In the genomic region with DNA sequence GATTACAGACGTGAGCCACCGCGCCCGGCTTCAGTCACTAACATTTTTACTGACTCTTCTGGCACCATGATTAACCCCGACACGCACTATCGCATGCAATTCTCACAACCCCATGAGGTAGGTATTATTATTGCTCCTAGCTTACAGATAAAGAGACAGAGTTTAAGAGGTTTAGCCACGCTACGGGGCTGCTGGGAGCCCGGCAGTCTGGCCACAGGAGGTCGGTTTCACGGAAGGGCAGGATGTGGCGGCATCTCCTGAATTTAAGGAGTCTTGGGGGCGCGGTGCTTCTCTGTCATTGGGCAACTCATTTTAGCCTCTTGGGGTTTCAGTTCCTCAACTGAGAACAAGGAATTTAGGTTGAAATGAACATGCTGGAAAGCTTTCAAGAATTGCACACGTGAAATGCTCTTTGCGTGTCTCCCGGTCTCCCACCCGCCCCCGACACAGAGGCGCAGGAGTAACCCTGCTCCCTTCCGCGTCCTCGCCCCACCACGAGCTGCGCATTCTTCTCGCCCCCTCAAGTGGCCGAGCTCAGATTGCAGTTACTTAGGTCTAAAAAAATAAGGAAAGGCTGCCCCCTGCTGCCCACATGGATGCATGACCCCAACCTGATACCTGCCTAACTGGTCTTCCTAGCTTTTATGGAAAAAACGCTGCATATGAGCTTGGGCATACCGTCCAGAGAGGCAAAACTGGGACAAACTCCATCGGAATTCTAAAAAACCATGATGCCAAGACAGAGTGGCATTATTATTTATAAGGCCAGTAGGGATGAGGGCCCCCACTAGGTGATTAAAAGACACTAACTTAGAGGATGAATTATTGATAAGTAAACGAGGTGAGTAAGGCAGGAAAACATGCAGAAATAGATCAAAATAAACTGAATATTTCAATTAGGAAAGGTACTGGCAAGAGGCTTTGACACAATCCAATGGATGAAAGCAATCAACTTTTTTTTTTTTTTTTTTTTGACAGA, we compare ENCODE assay signal across 9 cellular contexts. TPM values are rescaled to one million over a fixed set of nuclear protein-coding genes. Genes with fewer than 3 reads are reported as not detected.
DNase-seq lines count a peak whose midpoint lies in the region; ATAC-seq and TF ChIP-seq lines count a peak whose summit lies in the region.
"Had no signal": no experiment of that assay in that cellular context is flagged by ENCODE, and none has a peak within 500 bp of the region (broad histone marks: within the 10 kb centered on the region; RNA-seq: fewer than 3 reads in every experiment).

No MANE protein-coding gene starts in this region.

- H3K27me3 ChIP-seq in H7 (ENCODE audit: control insufficient read depth, insufficient read depth, low read length) (no peaks in the 10 kb centered on the region; the same call in 1 of the 2 replicates), Peyer's patch (no peaks in the 10 kb centered on the region), thoracic aorta (replicated peaks; ENCODE audit: insufficient read depth) (no peaks in the 10 kb centered on the region)

- peak overlapping the region in 2 of 4 donors; percentile 43 to 68 for H3K27ac ChIP-seq in Peyer's patch
- H3K27ac ChIP-seq in thoracic aorta = no peak overlapping the region

- no peak for TF ChIP-seq POLR2A in Peyer's patch (IDR thresholded peaks at IDR 0.05)

- H3K4me3 ChIP-seq in H7 (ENCODE audit: insufficient read depth, low read depth, low read length) (peak overlapping the region; percentile 27; the same call in 1 of the 2 replicates), Peyer's patch (peak overlapping the region; percentile 4 to 37 (median 33)), thoracic aorta (peak overlapping the region; percentile 69)

- peaks cover 0 to 2% of the 10 kb centered on the region in 2 donors for H3K9me3 Mint-ChIP-seq in natural killer cell

- peak overlapping the region; percentile 92 to 100 for H3K27ac Mint-ChIP-seq in natural killer cell

- H3K9me3 ChIP-seq in Peyer's patch (no peaks in the 10 kb centered on the region), thoracic aorta (no peaks in the 10 kb centered on the region)

- H3K36me3 Mint-ChIP-seq in natural killer cell = no peaks in the 10 kb centered on the region

- intact Hi-C loops in natural killer cell (cut with micrococcal nuclease) = loop anchor here (1.0 kb wide), 4 partner anchors 28 to 151 kb away; no protein-coding TSS in a partner anchor

- peak; percentile 54 to 81 (median 66) for ATAC-seq in natural killer cell
- ATAC-seq in thoracic aorta (ENCODE audit: insufficient number of reproducible peaks, low FRiP score, low read depth) = peak; percentile 83

- no peaks in the 10 kb centered on the region for H3K36me3 ChIP-seq in H7 (replicated peaks; ENCODE audit: control insufficient read depth, insufficient read depth, low read length)
- no peaks in the 10 kb centered on the region for H3K36me3 ChIP-seq in Peyer's patch
- H3K36me3 ChIP-seq in thoracic aorta = no peaks in the 10 kb centered on the region

- H3K4me1 ChIP-seq in Peyer's patch = no peaks in the 10 kb centered on the region
- peaks cover 0 to 5% of the 10 kb centered on the region in 2 donors for H3K4me1 ChIP-seq in thoracic aorta (ENCODE audit: control insufficient read depth in 1 of 2, low read depth in 2 of 2)

- no peaks in the 10 kb centered on the region for H3K27me3 Mint-ChIP-seq in natural killer cell (ENCODE audit: low read depth in 2 of 2)

- H3K4me1 Mint-ChIP-seq in natural killer cell = peaks cover 64 to 81% of the 10 kb centered on the region in 2 donors

- peak overlapping the region; percentile 90 for H3K4me3 Mint-ChIP-seq in natural killer cell

- DNase-seq in GF-D8 (lab: John Stamatoyannopoulos, UW) (peak; percentile 81), H7 (peak; percentile 90), Kasumi-1 (lab: John Stamatoyannopoulos, UW) (peak; percentile 96 to 97), Peyer's patch (peak; percentile 84 to 96 (median 90)), fibroblast of peridontal ligament (ENCODE audit: extremely low read depth) (peak; percentile 93), natural killer cell (peak; percentile 88), thoracic aorta (ENCODE audit: low spot score) (peak; percentile 55)
- peak; percentile 46 to 60 for DNase-seq in activated T-helper 1 cell treated with anti-CD3 and anti-CD28 coated beads, Interleukin-2, amount 50 U/mL, for 16 hours (ENCODE audit: low read depth in 1 of 2, low spot score in 1 of 2)

- TF ChIP-seq CTCF in Peyer's patch (IDR thresholded peaks at IDR 0.05) = peak; percentile 90 to 96 (median 94)
- TF ChIP-seq CTCF in natural killer cell (IDR thresholded peaks at IDR 0.05) = peak; percentile 93
- TF ChIP-seq CTCF in thoracic aorta (IDR thresholded peaks at IDR 0.05) = peak; percentile 97

RNA-seq across cellular contexts. Expression of a gene that starts 12.4 kb away (rescaled TPM):
- total RNA-seq in H7 (2014; rRNA removed; shearing (Covaris generic)) = 0.97 TPM in 1 of 2 replicates, not detected in the other
- total RNA-seq in Peyer's patch (100 to 1,000 TPM in 3 of 4 donors, 10 to 100 TPM in 1; 29.7 to 243 (median 208) TPM), natural killer cell (not detected), thoracic aorta (10 to 100 TPM in 1 of 2 donors, 1 to 10 TPM in 1; 6.1 to 15.4 TPM)
- total RNA-seq: temporal lobe had no signal

RNA-seq across cellular contexts. Expression of a gene that starts 33.9 kb away (rescaled TPM):
- 0.62 and 0.96 TPM in 2 replicates for total RNA-seq in H7 (2014; rRNA removed; shearing (Covaris generic))
- total RNA-seq in Peyer's patch (not detected), natural killer cell (not detected), thoracic aorta (10 to 100 TPM in 1 of 2 donors, 1 to 10 TPM in 1; 5.1 to 16.9 TPM)
- total RNA-seq: temporal lobe had no signal
